14 cellular contexts compared by ENCODE assay signal in the genomic region with DNA sequence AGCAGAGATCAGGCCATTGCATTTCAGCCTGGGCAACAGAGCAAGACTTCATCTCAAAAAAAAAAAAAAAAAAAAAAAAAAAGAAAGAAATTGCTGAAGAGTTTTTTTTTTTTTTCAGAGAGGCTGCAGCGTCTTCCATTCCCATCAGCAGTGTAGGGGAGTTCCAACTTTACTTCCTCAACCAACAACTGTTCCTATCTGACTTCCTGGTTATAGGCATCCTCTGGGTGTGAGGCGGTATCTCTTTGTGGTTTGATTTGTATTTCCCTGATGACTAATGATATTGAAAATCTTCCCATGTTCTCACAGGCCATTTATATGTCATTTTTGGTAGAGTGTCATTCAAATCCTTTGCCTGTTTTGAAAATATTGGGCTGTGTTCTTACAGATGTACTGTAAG. TPM values are rescaled to one million over a fixed set of nuclear protein-coding genes. Genes with fewer than 3 reads are reported as not detected.
A peak's percentile ranks its signal among the peaks of the same experiment; 100 is the strongest.
DNase-seq lines count a peak whose midpoint lies in the region; ATAC-seq and TF ChIP-seq lines count a peak whose summit lies in the region.
"Had no signal": no experiment of that assay in that cellular context is flagged by ENCODE, and none has a peak within 500 bp of the region (broad histone marks: within the 10 kb centered on the region; RNA-seq: fewer than 3 reads in every experiment).

No MANE protein-coding gene starts in this region.

- H3K27me3 Mint-ChIP-seq in activated B cell treated with CpG ODN at 0.5 μM for 24 hours: no peaks in the 10 kb centered on the region

- no peak overlapping the region for H3K4me3 ChIP-seq in AG10803 (ENCODE audit: low read length)
- H3K4me3 ChIP-seq: colonic mucosa had no signal

- H3K9me3 Mint-ChIP-seq in activated B cell treated with CpG ODN at 0.5 μM for 24 hours: no peaks in the 10 kb centered on the region
- H3K9me3 Mint-ChIP-seq: WTC11 had no signal

- H3K4me1 Mint-ChIP-seq in activated B cell treated with CpG ODN at 0.5 μM for 24 hours: peaks cover 21% of the 10 kb centered on the region
- H3K4me1 Mint-ChIP-seq: WTC11 had no signal

- ATAC-seq in HG02610 (IDR thresholded peaks at IDR 0.05; ENCODE audit: unreplicated experiment) (peak; percentile 50), activated B cell treated with CpG ODN at 0.5 μM for 24 hours (ENCODE audit: low read depth) (peak; percentile 28), left cardiac atrium (peak; percentile 74 to 79), GM21423 (IDR thresholded peaks at IDR 0.05; ENCODE audit: unreplicated experiment) (no peak)
- ATAC-seq: HCT116, WTC11 had no signal

- H3K36me3 Mint-ChIP-seq in activated B cell treated with CpG ODN at 0.5 μM for 24 hours (ENCODE audit: low read depth): no peaks in the 10 kb centered on the region
- H3K36me3 Mint-ChIP-seq: WTC11 had no signal

- peak overlapping the region; percentile 33 for H3K4me3 Mint-ChIP-seq in activated B cell treated with CpG ODN at 0.5 μM for 24 hours
- H3K4me3 Mint-ChIP-seq: WTC11 had no signal

- intact Hi-C loops in activated B cell treated with CpG ODN at 0.5 μM for 24 hours (cut with micrococcal nuclease) (no loop called here), left cardiac atrium (cut with DNase I) (no loop called here)

- DNase-seq in AG10803 (ENCODE audit: low read depth) (peak; percentile 19), activated B cell treated with CpG ODN at 0.5 μM for 24 hours (no peak), left cardiac atrium (no peak), COR-L47 (lab: John Stamatoyannopoulos, UW) (no peak)
- DNase-seq in stimulated activated CD4-positive, alpha-beta T cell treated with anti-CD3 and anti-CD28 coated beads, Interleukin-4, amount 100 ng/mL, for 4 hours: no peak
- DNase-seq in stimulated activated CD4-positive, alpha-beta T cell treated with anti-CD3 and anti-CD28 coated beads, Interleukin-12 subunit alpha, Interleukin-12 subunit beta, amount 100 ng/mL, for 4 hours: no peak
- DNase-seq: C1 segment of cervical spinal cord, colonic mucosa, NCI-H2227 treated with DMSO at 0.1 percent for 48 hours, RPMI8226 had no signal

- POLR2A ChIA-PET in activated B cell treated with CpG ODN at 0.5 μM for 24 hours (lab: Charles Lee): no interaction called here

- CTCF ChIA-PET in activated B cell treated with CpG ODN at 0.5 μM for 24 hours (lab: Charles Lee): no interaction called here

- TF ChIP-seq CTCF in AG10803 (conservative IDR thresholded peaks at IDR 0.05; ENCODE audit: low read length) (no peak), activated B cell treated with CpG ODN at 0.5 μM for 24 hours (IDR thresholded peaks at IDR 0.05) (no peak)

- H3K27ac Mint-ChIP-seq in activated B cell treated with CpG ODN at 0.5 μM for 24 hours: peak overlapping the region; percentile 51
- H3K27ac Mint-ChIP-seq: WTC11 had no signal

RNA-seq across cellular contexts. Expression of a gene that starts 40.2 kb away (rescaled TPM):
- total RNA-seq in activated B cell treated with CpG ODN at 0.5 μM for 24 hours (not detected in 2 replicates), left cardiac atrium (1 to 10 TPM; 6.3 to 6.6 TPM)
